Comparison of ENCODE assay signal across 8 cellular contexts in genomic region chr3:71723452-71724170, GRCh38.
DNase-seq lines count a peak whose midpoint lies in the region; ATAC-seq, FAIRE-seq and TF ChIP-seq lines count a peak whose summit lies in the region.

No MANE protein-coding gene starts in this region.

- no peak overlapping the region for H3K9ac ChIP-seq in adipocyte (ENCODE audit: low read length)
- no peak overlapping the region for H3K9ac ChIP-seq in parathyroid adenoma

- no peaks in the 10 kb centered on the region for H3K9me3 ChIP-seq in adipocyte (ENCODE audit: control insufficient read depth, low read length)
- no peaks in the 10 kb centered on the region for H3K9me3 ChIP-seq in parathyroid adenoma (ENCODE audit: control insufficient read depth, low read length)

- DNase-seq in GM18507 (ENCODE audit: extremely low spot score, insufficient read length, low read depth): no peak
- DNase-seq in adipocyte (ENCODE audit: low read depth): no peak
- no peak for DNase-seq in HUDEP-2 (lab: John Stamatoyannopoulos, UW; ENCODE audit: unreplicated experiment in 76 of 76)
- DNase-seq in NCI-H128 (lab: John Stamatoyannopoulos, UW; ENCODE audit: unreplicated experiment): no peak
- DNase-seq in GM03348 (ENCODE audit: low spot score): no peak
- DNase-seq in NCI-H146 treated with DMSO at 0.1 percent for 48 hours (lab: John Stamatoyannopoulos, UW; ENCODE audit: unreplicated experiment): no peak

- H3K27ac ChIP-seq in parathyroid adenoma: no peak overlapping the region

- H3K4me2 ChIP-seq in parathyroid adenoma (ENCODE audit: low read length): peak overlapping the region; percentile 88

- ATAC-seq in HG03469 (IDR thresholded peaks at IDR 0.05; ENCODE audit: unreplicated experiment): peak; percentile 46

- H3K27me3 ChIP-seq in adipocyte (replicated peaks; ENCODE audit: control insufficient read depth, insufficient read depth, low read length) (peaks cover 4% of the 10 kb centered on the region), parathyroid adenoma (ENCODE audit: control insufficient read depth, insufficient read depth, low read length) (no peaks in the 10 kb centered on the region)

- no peak overlapping the region for H2AFZ ChIP-seq in parathyroid adenoma

- no peak for TF ChIP-seq CTCF in parathyroid adenoma (IDR thresholded peaks at IDR 0.05)

- H3K36me3 ChIP-seq in adipocyte (ENCODE audit: control insufficient read depth, insufficient read depth, low read length, severe bottlenecking) (no peaks in the 10 kb centered on the region), parathyroid adenoma (ENCODE audit: control insufficient read depth, insufficient read depth, low read length) (no peaks in the 10 kb centered on the region)

- H3K79me2 ChIP-seq in parathyroid adenoma: peaks cover 44% of the 10 kb centered on the region

- H3K4me3 ChIP-seq in adipocyte (ENCODE audit: low read length) (peak overlapping the region; percentile 89), parathyroid adenoma (ENCODE audit: low read depth, low read length) (peak overlapping the region; percentile 59)

- peak; percentile 47 for FAIRE-seq in GM18507 (lab: Jason Lieb, UNC)

- H3K4me1 ChIP-seq in adipocyte (ENCODE audit: control insufficient read depth, insufficient read depth, low read length) (peaks cover 11% of the 10 kb centered on the region), parathyroid adenoma (peaks cover 17% of the 10 kb centered on the region)
